8 cellular contexts compared by ENCODE assay signal in the genomic region with DNA sequence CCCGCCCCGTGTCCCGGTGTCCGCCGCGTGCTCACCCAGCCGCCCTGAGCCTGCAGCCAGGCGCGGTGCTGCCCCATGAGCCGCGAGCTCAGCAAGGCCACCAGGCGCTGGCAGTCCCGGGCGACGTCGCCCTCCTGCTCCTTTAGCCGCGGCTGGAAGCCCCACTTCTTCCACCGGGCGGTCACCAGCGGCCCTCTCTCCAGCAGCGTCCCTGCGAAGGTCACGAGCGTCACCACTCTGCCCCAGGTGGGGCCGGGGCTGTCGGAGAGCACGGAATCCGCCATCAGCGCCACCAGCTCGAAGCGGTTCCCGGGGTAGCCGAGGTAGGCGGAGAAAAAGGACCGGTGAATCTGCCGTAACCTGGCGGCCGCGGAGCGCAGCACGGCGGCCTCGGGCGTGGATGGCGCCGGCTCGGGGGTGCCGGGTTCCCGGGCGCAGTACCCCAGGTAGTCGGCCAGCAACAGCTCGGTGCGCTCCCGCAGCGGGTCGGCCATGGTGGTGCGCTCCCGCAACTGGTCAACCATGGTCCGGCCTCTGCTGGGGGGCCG. TPM values are rescaled to one million over a fixed set of nuclear protein-coding genes. Genes with fewer than 3 reads are reported as not detected.
A peak's percentile ranks its signal among the peaks of the same experiment; 100 is the strongest.
DNase-seq lines count a peak whose midpoint lies in the region; ATAC-seq and TF ChIP-seq lines count a peak whose summit lies in the region.

No MANE protein-coding gene starts in this region.

- H3K36me3 Mint-ChIP-seq in stimulated activated effector memory CD8-positive, alpha-beta T cell treated with anti-CD3 and anti-CD28 coated beads, Interleukin-12 subunit alpha, Interleukin-12 subunit beta, amount 100 ng/mL, for 72 hours, result no peaks in the 10 kb centered on the region

- DNase-seq in GM10266 (ENCODE audit: extremely low spot score) (peak; percentile 61), RPMI8226 (peak; percentile 32), ascending aorta (ENCODE audit: low spot score in 2 of 2) (peak in 1 of 2 donors; percentile 57), left colon (peak in 1 of 2 donors; percentile 57), NK-92 (lab: John Stamatoyannopoulos, UW; ENCODE audit: unreplicated experiment) (no peak), hippocampal formation (lab: John Stamatoyannopoulos, UW) (no peak)
- DNase-seq in stimulated activated effector memory CD8-positive, alpha-beta T cell treated with anti-CD3 and anti-CD28 coated beads, Interleukin-12 subunit alpha, Interleukin-12 subunit beta, amount 100 ng/mL, for 72 hours (ENCODE audit: low spot score in 2 of 2), result peak; percentile 13 to 60

- H3K27ac Mint-ChIP-seq in stimulated activated effector memory CD8-positive, alpha-beta T cell treated with anti-CD3 and anti-CD28 coated beads, Interleukin-12 subunit alpha, Interleukin-12 subunit beta, amount 100 ng/mL, for 72 hours, result no peak overlapping the region

- peak overlapping the region; percentile 58 for H3K4me3 Mint-ChIP-seq in stimulated activated effector memory CD8-positive, alpha-beta T cell treated with anti-CD3 and anti-CD28 coated beads, Interleukin-12 subunit alpha, Interleukin-12 subunit beta, amount 100 ng/mL, for 72 hours

- peak; percentile 72 for ATAC-seq in left colon
- ATAC-seq in stimulated activated effector memory CD8-positive, alpha-beta T cell treated with anti-CD3 and anti-CD28 coated beads, Interleukin-12 subunit alpha, Interleukin-12 subunit beta, amount 100 ng/mL, for 72 hours, result peak; percentile 75
- ATAC-seq in GM21723 (IDR thresholded peaks at IDR 0.05; ENCODE audit: unreplicated experiment), result no peak

- H3K27ac ChIP-seq in ascending aorta, result no peak overlapping the region

- H3K9me3 ChIP-seq in ascending aorta, result no peaks in the 10 kb centered on the region

- no peaks in the 10 kb centered on the region for H3K27me3 ChIP-seq in ascending aorta

- peaks cover 3% of the 10 kb centered on the region in 2 donors for H3K4me1 ChIP-seq in ascending aorta

- H3K36me3 ChIP-seq in ascending aorta, result no peaks in the 10 kb centered on the region

- H3K4me1 Mint-ChIP-seq in stimulated activated effector memory CD8-positive, alpha-beta T cell treated with anti-CD3 and anti-CD28 coated beads, Interleukin-12 subunit alpha, Interleukin-12 subunit beta, amount 100 ng/mL, for 72 hours, result no peaks in the 10 kb centered on the region

- H3K9me3 Mint-ChIP-seq in stimulated activated effector memory CD8-positive, alpha-beta T cell treated with anti-CD3 and anti-CD28 coated beads, Interleukin-12 subunit alpha, Interleukin-12 subunit beta, amount 100 ng/mL, for 72 hours, result no peaks in the 10 kb centered on the region

- intact Hi-C loops in ascending aorta (cut with DNase I) (no loop called here), left colon (cut with DNase I, micrococcal nuclease) (no loop called here)

- H3K4me3 ChIP-seq in ascending aorta, result peak overlapping the region; percentile 37 to 66

- TF ChIP-seq CTCF in GM10266 (IDR thresholded peaks at IDR 0.05; ENCODE audit: control insufficient read depth, insufficient read depth, low read depth, missing control alignments) (no peak), ascending aorta (IDR thresholded peaks at IDR 0.05) (peak in 1 of 3 experiments; percentile 9)

RNA-seq across cellular contexts. Expression of gene BCL2L10, which starts 0.3 kb away (rescaled TPM):
- not detected for total RNA-seq in ascending aorta
- 1 to 10 TPM in 1 of 2 donors, under 1 TPM in 1; 0.55 to 1.3 TPM for total RNA-seq in left colon

Comparison
In these comparisons a context has a peak if more than half of its experiments do, and no peak if none do; other contexts are left out.
1. DNase-seq: peak in GM10266 (single experiment), RPMI8226 (single experiment) and stimulated activated effector memory CD8-positive, alpha-beta T cell treated with anti-CD3 and anti-CD28 coated beads, Interleukin-12 subunit alpha, Interleukin-12 subunit beta, amount 100 ng/mL, for 72 hours (2 of 2); none in NK-92 (single experiment) and hippocampal formation (0 of 2).